ENCODE assay signal across 9 cellular contexts in the genomic region with DNA sequence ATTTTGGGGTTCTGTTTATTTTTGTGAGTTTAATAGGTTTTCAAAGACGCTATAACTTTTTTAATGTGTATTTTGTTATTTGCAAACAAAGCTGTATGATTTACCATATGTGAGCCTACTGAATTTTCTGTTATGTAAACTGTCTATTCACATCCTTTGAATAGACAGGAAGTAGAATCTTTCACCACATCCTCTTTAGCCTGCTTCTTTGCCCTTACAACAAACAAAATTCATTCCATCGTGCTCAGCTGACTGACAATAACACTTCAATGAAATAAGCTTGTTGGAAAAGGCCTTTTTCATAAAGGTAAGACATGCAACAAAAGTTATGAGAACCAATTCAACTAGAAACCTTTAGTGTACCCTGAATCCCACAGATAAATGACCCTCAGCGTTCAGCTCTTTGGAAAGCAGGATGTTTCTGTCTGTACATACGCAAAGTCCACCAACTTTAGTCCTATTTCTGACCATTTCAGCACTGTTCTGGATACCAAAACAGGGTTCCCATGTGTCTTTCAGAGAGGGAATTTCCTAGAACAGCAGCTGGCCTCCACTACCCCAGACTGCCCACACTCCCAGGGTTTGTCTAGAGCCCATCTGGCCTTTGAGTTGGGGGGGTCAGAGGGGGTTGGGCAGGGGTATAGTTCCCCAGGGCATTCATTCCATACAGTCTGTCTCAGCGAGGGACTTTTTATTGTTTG.
A peak's percentile ranks its signal among the peaks of the same experiment; 100 is the strongest.
DNase-seq lines count a peak whose midpoint lies in the region; ATAC-seq and TF ChIP-seq lines count a peak whose summit lies in the region.
"Had no signal": no experiment of that assay in that cellular context is flagged by ENCODE, and none has a peak within 500 bp of the region (broad histone marks: within the 10 kb centered on the region; RNA-seq: fewer than 3 reads in every experiment).

No MANE protein-coding gene starts in this region.

- H3K36me3 ChIP-seq in CD4-positive, alpha-beta memory T cell (ENCODE audit: insufficient read depth, low read length) = no peaks in the 10 kb centered on the region
- H3K36me3 ChIP-seq in mucosa of descending colon (ENCODE audit: low read depth) = no peaks in the 10 kb centered on the region

- H3K27ac Mint-ChIP-seq in CD4-positive, alpha-beta memory T cell = peak overlapping the region in 6 of 7 donors; percentile 22 to 78 (median 60)
- H3K27ac Mint-ChIP-seq in activated T-helper 17 cell treated with anti-CD3 and anti-CD28 coated beads, Interleukin-2, amount 50 U/mL, for 72 hours = peak overlapping the region; percentile 50
- H3K27ac Mint-ChIP-seq: activated B cell treated with CpG ODN at 0.5 μM for 24 hours had no signal

- H3K4me3 Mint-ChIP-seq in CD4-positive, alpha-beta memory T cell = peak overlapping the region in 7 of 8 donors; percentile 9 to 78 (median 65)
- H3K4me3 Mint-ChIP-seq in activated T-helper 17 cell treated with anti-CD3 and anti-CD28 coated beads, Interleukin-2, amount 50 U/mL, for 72 hours = peak overlapping the region; percentile 69
- H3K4me3 Mint-ChIP-seq: activated B cell treated with CpG ODN at 0.5 μM for 24 hours had no signal

- H3K27me3 Mint-ChIP-seq in CD4-positive, alpha-beta memory T cell = no peaks in the 10 kb centered on the region
- H3K27me3 Mint-ChIP-seq in activated T-helper 17 cell treated with anti-CD3 and anti-CD28 coated beads, Interleukin-2, amount 50 U/mL, for 72 hours = no peaks in the 10 kb centered on the region

- H3K36me3 Mint-ChIP-seq in CD4-positive, alpha-beta memory T cell = no peaks in the 10 kb centered on the region
- H3K36me3 Mint-ChIP-seq in activated T-helper 17 cell treated with anti-CD3 and anti-CD28 coated beads, Interleukin-2, amount 50 U/mL, for 72 hours (ENCODE audit: low read depth) = no peaks in the 10 kb centered on the region

- TF ChIP-seq CTCF in mucosa of descending colon (IDR thresholded peaks at IDR 0.05) (no peak), GM10248 (IDR thresholded peaks at IDR 0.05; ENCODE audit: control extremely low read depth, extremely low read depth, low read depth, missing control alignments) (no peak)

- ATAC-seq in GM19438 (IDR thresholded peaks at IDR 0.05; ENCODE audit: low read depth, unreplicated experiment) (peak; percentile 81), mucosa of descending colon (peak; percentile 38), HG02642 (IDR thresholded peaks at IDR 0.05; ENCODE audit: poor library complexity, unreplicated experiment) (no peak)
- peak; percentile 66 for ATAC-seq in activated T-helper 17 cell treated with anti-CD3 and anti-CD28 coated beads, Interleukin-2, amount 50 U/mL, for 72 hours (replicated peaks)

- H3K27me3 ChIP-seq in CD4-positive, alpha-beta memory T cell (ENCODE audit: insufficient read depth, low read length) = no peaks in the 10 kb centered on the region

- DNase-seq in CD4-positive, alpha-beta memory T cell = peak in 4 of 5 donors; percentile 9 to 66 (median 44)
- DNase-seq in mucosa of descending colon (no peak), kidney tubule cell (ENCODE audit: low spot score) (no peak), GM10248 (ENCODE audit: extremely low spot score) (no peak), germinal center (ENCODE audit: low spot score) (no peak)
- DNase-seq: activated B cell treated with CpG ODN at 0.5 μM for 24 hours had no signal

- H3K27ac ChIP-seq in CD4-positive, alpha-beta memory T cell (ENCODE audit: low read depth, low read length) = no peak overlapping the region

- intact Hi-C loops in CD4-positive, alpha-beta memory T cell (cut with micrococcal nuclease) = loop anchor here (1.0 to 2.0 kb wide), 2 partner anchors 36 to 71 kb away; partner anchors contain the start of gene DUSP6
- intact Hi-C loops in mucosa of descending colon (cut with DNase I, micrococcal nuclease) = no loop called here

- H3K4me1 ChIP-seq in CD4-positive, alpha-beta memory T cell (ENCODE audit: insufficient read depth, low read length) = peaks cover 26% of the 10 kb centered on the region
- no peaks in the 10 kb centered on the region for H3K4me1 ChIP-seq in mucosa of descending colon (ENCODE audit: low read depth)

- POLR2A ChIA-PET in CD4-positive, alpha-beta memory T cell (lab: Charles Lee; ENCODE audit: partially characterized antibody) = interaction anchor here (1.4 to 1.7 kb wide), 3 partner anchors 36 to 73 kb away, joined by 7 to 10 read pairs (median 7); partner anchors contain the start of gene DUSP6
- POLR2A ChIA-PET in GM10248 (lab: Yijun Ruan, JAX) = no interaction called here

- peaks cover 6 to 47% (median 18%) of the 10 kb centered on the region in 4 donors for H3K4me1 Mint-ChIP-seq in CD4-positive, alpha-beta memory T cell
- peaks cover 5% of the 10 kb centered on the region for H3K4me1 Mint-ChIP-seq in activated T-helper 17 cell treated with anti-CD3 and anti-CD28 coated beads, Interleukin-2, amount 50 U/mL, for 72 hours

- H3K4me3 ChIP-seq in CD4-positive, alpha-beta memory T cell (ENCODE audit: low read length in 2 of 2) = peak overlapping the region; percentile 0 to 4
- no peak overlapping the region for H3K4me3 ChIP-seq in mucosa of descending colon

- H3K9me3 Mint-ChIP-seq in CD4-positive, alpha-beta memory T cell = peaks cover 0 to 2% (median 0%) of the 10 kb centered on the region in 8 donors
- H3K9me3 Mint-ChIP-seq in activated T-helper 17 cell treated with anti-CD3 and anti-CD28 coated beads, Interleukin-2, amount 50 U/mL, for 72 hours = peaks cover 4% of the 10 kb centered on the region

- H3K9me3 ChIP-seq in CD4-positive, alpha-beta memory T cell (ENCODE audit: control insufficient read depth in 1 of 2, low read length in 2 of 2) = no peaks in the 10 kb centered on the region
- H3K9me3 ChIP-seq in mucosa of descending colon = no peaks in the 10 kb centered on the region

- CTCF ChIA-PET in CD4-positive, alpha-beta memory T cell (lab: Charles Lee; ENCODE audit: partially characterized antibody) = interaction anchor here (0.9 to 1.2 kb wide), 2 partner anchors 36 to 72 kb away, joined by 3 to 4 read pairs; partner anchors contain the start of gene DUSP6
- CTCF ChIA-PET in GM10248 (lab: Yijun Ruan, JAX) = interaction anchor here (1.2 kb wide), 1 partner anchor 18 kb away, joined by 5 read pairs; no protein-coding TSS in a partner anchor

Comparison
In these comparisons a context has a peak if more than half of its experiments do, and no peak if none do; other contexts are left out.
1. DNase-seq: peak in CD4-positive, alpha-beta memory T cell (4 of 5); none in mucosa of descending colon (0 of 3), kidney tubule cell (single experiment), GM10248 (single experiment) and germinal center (single experiment).